Comparison of ENCODE assay signal across 8 cellular contexts in the genomic region with DNA sequence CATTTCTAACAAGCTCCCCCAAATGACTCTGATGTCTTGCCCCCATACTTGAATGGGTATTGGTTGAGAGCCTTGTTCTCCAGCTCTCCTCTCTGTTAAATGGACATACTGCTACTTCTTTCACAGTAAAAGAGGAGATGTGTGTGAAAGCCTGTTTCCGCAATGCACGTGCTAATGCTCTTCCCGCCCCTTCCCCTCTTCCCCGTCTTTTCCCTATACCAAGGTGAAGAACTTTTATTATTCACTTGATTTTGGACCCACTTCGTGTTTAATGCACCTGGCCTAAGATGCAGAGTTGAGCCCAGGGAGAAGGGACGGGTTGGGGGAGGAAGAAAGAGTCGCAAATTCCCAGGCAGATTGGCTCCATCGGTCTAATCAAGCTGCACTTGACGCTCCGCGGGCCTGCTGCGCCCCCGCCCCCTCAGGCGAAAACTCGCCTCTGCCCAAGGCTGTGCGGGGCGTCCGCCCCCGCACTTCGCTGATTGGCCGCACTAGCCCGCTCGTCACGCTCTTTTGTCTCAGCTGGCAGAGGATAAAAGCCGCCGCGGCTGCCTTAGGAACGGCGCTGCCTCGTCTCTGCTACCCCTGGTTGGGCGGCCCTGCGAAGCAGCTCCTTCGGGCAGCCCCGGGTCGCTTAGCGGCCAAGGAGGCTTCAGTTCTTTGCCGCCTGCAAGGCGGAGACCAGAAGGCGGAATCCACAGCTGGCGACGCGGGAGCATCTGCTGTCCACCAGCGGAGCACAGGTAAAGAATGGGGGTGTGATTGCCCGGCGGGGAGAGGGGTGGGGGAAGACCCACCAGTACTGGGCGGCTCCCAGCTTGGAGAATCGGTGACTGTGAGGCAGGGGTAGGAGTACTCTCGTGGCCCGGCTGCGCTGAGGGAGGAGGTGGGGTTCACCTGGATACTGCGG. TPM values are rescaled to one million over a fixed set of nuclear protein-coding genes. Genes with fewer than 3 reads are reported as not detected.
DNase-seq lines count a peak whose midpoint lies in the region; ATAC-seq, FAIRE-seq and TF ChIP-seq lines count a peak whose summit lies in the region.

ZCCHC12 (plus strand) TSS at position 562 of the 910 bp plus-strand sequence. CDS start 1,421 bp downstream, outside the sequence.

- FAIRE-seq in D721Med (lab: Jason Lieb, UNC): no peak

- H3K4me1 ChIP-seq in RWPE2 (ENCODE audit: insufficient read depth, poor library complexity, severe bottlenecking) (no peaks in the 10 kb centered on the region), right atrium auricular region (peaks cover 0 to 16% of the 10 kb centered on the region in 2 donors)

- H3K27me3 Mint-ChIP-seq in activated naive CD8-positive, alpha-beta T cell treated with anti-CD3 and anti-CD28 coated beads for 36 hours: peaks cover 45% of the 10 kb centered on the region

- TF ChIP-seq CTCF in D721Med (IDR thresholded peaks at IDR 0.05; ENCODE audit: insufficient read depth, missing control alignments) (no peak), RWPE2 (IDR thresholded peaks at IDR 0.05; ENCODE audit: poor library complexity, severe bottlenecking) (no peak), right atrium auricular region (IDR thresholded peaks at IDR 0.05) (no peak)

- H3K9me3 Mint-ChIP-seq in activated naive CD8-positive, alpha-beta T cell treated with anti-CD3 and anti-CD28 coated beads for 36 hours: no peaks in the 10 kb centered on the region

- no peaks in the 10 kb centered on the region for H3K9me3 ChIP-seq in RWPE2 (ENCODE audit: severe bottlenecking)
- peaks cover 0 to 6% of the 10 kb centered on the region in 2 donors for H3K9me3 ChIP-seq in right atrium auricular region

- H3K4me3 ChIP-seq in RWPE2 (ENCODE audit: severe bottlenecking) (no peak within 1 kb of the TSS), right atrium auricular region (peak within 1 kb of the TSS; percentile 7 to 35)

- peak within 1 kb of the TSS; percentile 72 for H3K4me3 Mint-ChIP-seq in activated naive CD8-positive, alpha-beta T cell treated with anti-CD3 and anti-CD28 coated beads for 36 hours

- no peak within 1 kb of the TSS for H3K27ac Mint-ChIP-seq in activated naive CD8-positive, alpha-beta T cell treated with anti-CD3 and anti-CD28 coated beads for 36 hours

- no peaks in the 10 kb centered on the region for H3K36me3 ChIP-seq in RWPE2 (ENCODE audit: low read depth)
- H3K36me3 ChIP-seq in right atrium auricular region: no peaks in the 10 kb centered on the region

- peaks cover 27% of the 10 kb centered on the region for H3K4me1 Mint-ChIP-seq in activated naive CD8-positive, alpha-beta T cell treated with anti-CD3 and anti-CD28 coated beads for 36 hours

- peaks cover 8% of the 10 kb centered on the region for H3K27me3 ChIP-seq in RWPE2 (ENCODE audit: insufficient read depth, poor library complexity, severe bottlenecking)
- peaks cover 3 to 5% of the 10 kb centered on the region in 2 donors for H3K27me3 ChIP-seq in right atrium auricular region

- peak; percentile 60 for DNase-seq in D721Med (ENCODE audit: insufficient read length, low spot score)
- peak; percentile 49 for DNase-seq in HK-2 (ENCODE audit: unreplicated experiment)
- no peak for DNase-seq in RWPE2 (ENCODE audit: low spot score)
- DNase-seq in activated naive CD8-positive, alpha-beta T cell treated with anti-CD3 and anti-CD28 coated beads for 36 hours: peak; percentile 54
- no peak for DNase-seq in right atrium auricular region (ENCODE audit: low spot score)
- DNase-seq in retina: peak; percentile 86
- DNase-seq in A172 (ENCODE audit: low spot score): no peak

- ATAC-seq in RWPE2 (ENCODE audit: low read depth): peak; percentile 68
- ATAC-seq in GM19397 (IDR thresholded peaks at IDR 0.05; ENCODE audit: unreplicated experiment): no peak

- no peaks in the 10 kb centered on the region for H3K36me3 Mint-ChIP-seq in activated naive CD8-positive, alpha-beta T cell treated with anti-CD3 and anti-CD28 coated beads for 36 hours

- no peak within 1 kb of the TSS for H3K27ac ChIP-seq in RWPE2 (ENCODE audit: poor library complexity, severe bottlenecking)
- no peak within 1 kb of the TSS for H3K27ac ChIP-seq in right atrium auricular region

RNA-seq across cellular contexts. Expression of gene ZCCHC12, which starts in this region (rescaled TPM):
- under 1 TPM in 1 of 2 experiments, not detected in 1; 0.16 TPM for total RNA-seq in activated naive CD8-positive, alpha-beta T cell treated with anti-CD3 and anti-CD28 coated beads for 36 hours
- total RNA-seq in right atrium auricular region: under 1 TPM in 1 of 2 donors, not detected in 1; 0.19 TPM
- total RNA-seq in A172 (2014; rRNA removed; shearing (Covaris generic)): 0.05 TPM in 1 of 2 replicates, not detected in the other

Comparison
In these comparisons a context has a peak if more than half of its experiments do, and no peak if none do; other contexts are left out.
1. Peak in DNase-seq in activated naive CD8-positive, alpha-beta T cell treated with anti-CD3 and anti-CD28 coated beads for 36 hours; RNA of the gene not detected or under 1 TPM.
2. DNase-seq: peak in D721Med (single experiment), HK-2 (single experiment) and retina (single experiment); none in RWPE2 (single experiment), right atrium auricular region (single experiment) and A172 (single experiment).